ENCODE assay signal across 16 cellular contexts in genomic region chr20:63253065-63253437, GRCh38. TPM values are rescaled to one million over a fixed set of nuclear protein-coding genes. Genes with fewer than 3 reads are reported as not detected.
DNase-seq lines count a peak whose midpoint lies in the region; ATAC-seq and TF ChIP-seq lines count a peak whose summit lies in the region.
"Had no signal": no experiment of that assay in that cellular context is flagged by ENCODE, and none has a peak within 500 bp of the region (broad histone marks: within the 10 kb centered on the region; RNA-seq: fewer than 3 reads in every experiment).

No MANE protein-coding gene starts in this region.

- intact Hi-C loops in right cardiac atrium (cut with DNase I), result no loop called here
- intact Hi-C loops in Right ventricle myocardium inferior (cut with DNase I), result no loop called here
- intact Hi-C loops in natural killer cell (cut with micrococcal nuclease), result no loop called here

- no peak for TF ChIP-seq CTCF in endodermal cell (conservative IDR thresholded peaks at IDR 0.05)
- TF ChIP-seq CTCF in natural killer cell (IDR thresholded peaks at IDR 0.05), result no peak
- no peak for TF ChIP-seq CTCF in thoracic aorta (IDR thresholded peaks at IDR 0.05)
- TF ChIP-seq CTCF in brain microvascular endothelial cell (IDR thresholded peaks at IDR 0.05; ENCODE audit: low read depth, low read length, missing control alignments), result no peak

- H3K27ac Mint-ChIP-seq in endodermal cell (no peak overlapping the region), natural killer cell (no peak overlapping the region)
- no peak overlapping the region for H3K27ac Mint-ChIP-seq in activated CD8-positive, alpha-beta T cell treated with anti-CD3 and anti-CD28 coated beads, Interleukin-2, amount 10 ng/mL, durations not matched to agents 7 days and 5 days
- H3K27ac Mint-ChIP-seq: dendritic cell treated with granulocyte-macrophage colony-stimulating factor and Interleukin-4, amounts not matched to agents 40 ng/mL and 50 ng/mL, for 4 days had no signal

- no peak for ATAC-seq in right cardiac atrium
- no peak for ATAC-seq in Right ventricle myocardium inferior
- no peak for ATAC-seq in natural killer cell
- ATAC-seq in thoracic aorta (ENCODE audit: insufficient number of reproducible peaks, low FRiP score, low read depth), result no peak
- no peak for ATAC-seq in activated CD8-positive, alpha-beta T cell treated with anti-CD3 and anti-CD28 coated beads, Interleukin-2, amount 10 ng/mL, durations not matched to agents 7 days and 5 days
- ATAC-seq: upper lobe of right lung had no signal

- H3K36me3 Mint-ChIP-seq in endodermal cell (ENCODE audit: low read depth), result no peaks in the 10 kb centered on the region
- no peaks in the 10 kb centered on the region for H3K36me3 Mint-ChIP-seq in natural killer cell
- H3K36me3 Mint-ChIP-seq in activated CD8-positive, alpha-beta T cell treated with anti-CD3 and anti-CD28 coated beads, Interleukin-2, amount 10 ng/mL, durations not matched to agents 7 days and 5 days (ENCODE audit: low read depth), result no peaks in the 10 kb centered on the region

- peaks cover 57% of the 10 kb centered on the region for H3K27me3 Mint-ChIP-seq in endodermal cell (ENCODE audit: insufficient read depth)
- peaks cover 39 to 41% of the 10 kb centered on the region in 2 donors for H3K27me3 Mint-ChIP-seq in natural killer cell (ENCODE audit: low read depth in 2 of 2)
- H3K27me3 Mint-ChIP-seq in activated CD8-positive, alpha-beta T cell treated with anti-CD3 and anti-CD28 coated beads, Interleukin-2, amount 10 ng/mL, durations not matched to agents 7 days and 5 days (ENCODE audit: low read depth), result peaks cover 41% of the 10 kb centered on the region

- peaks cover 8% of the 10 kb centered on the region for H3K9me3 Mint-ChIP-seq in endodermal cell
- no peaks in the 10 kb centered on the region for H3K9me3 Mint-ChIP-seq in natural killer cell
- no peaks in the 10 kb centered on the region for H3K9me3 Mint-ChIP-seq in activated CD8-positive, alpha-beta T cell treated with anti-CD3 and anti-CD28 coated beads, Interleukin-2, amount 10 ng/mL, durations not matched to agents 7 days and 5 days (ENCODE audit: insufficient read depth)
- H3K9me3 Mint-ChIP-seq: dendritic cell treated with granulocyte-macrophage colony-stimulating factor and Interleukin-4, amounts not matched to agents 40 ng/mL and 50 ng/mL, for 4 days had no signal

- DNase-seq in right cardiac atrium (no peak), Right ventricle myocardium inferior (ENCODE audit: missing footprints) (no peak), endodermal cell (no peak), natural killer cell (no peak), thoracic aorta (ENCODE audit: low spot score) (no peak), HUDEP-2 (lab: John Stamatoyannopoulos, UW; ENCODE audit: unreplicated experiment in 76 of 76) (no peak), brain microvascular endothelial cell (no peak)
- DNase-seq in activated CD8-positive, alpha-beta T cell treated with anti-CD3 and anti-CD28 coated beads, Interleukin-2, amount 10 ng/mL, durations not matched to agents 7 days and 5 days, result no peak
- DNase-seq: activated CD4-positive, alpha-beta T cell treated with anti-CD3 and anti-CD28 coated beads for 1 hour; activated T-cell treated with anti-CD3 and anti-CD28 coated beads, Interleukin-2, amount 50 U/mL, for 1 hour; NCI-H345; OCI-M1; upper lobe of right lung had no signal

- H3K27ac ChIP-seq in right cardiac atrium (ENCODE audit: low read length), result no peak overlapping the region
- peak overlapping the region; percentile 96 for H3K27ac ChIP-seq in endodermal cell (ENCODE audit: low read depth, low read length)
- H3K27ac ChIP-seq in thoracic aorta, result no peak overlapping the region
- H3K27ac ChIP-seq in brain microvascular endothelial cell, result no peak overlapping the region
- H3K27ac ChIP-seq: upper lobe of right lung had no signal

- WGBS in right cardiac atrium, result 17% methylated on average over 16 of the region's 16 CpGs
- WGBS in endodermal cell (ENCODE audit: insufficient coverage in 1 of 2, insufficient read length in 1 of 2), 2 experiments, result 33 to 38% methylated on average over 9 to 16 of the region's 16 CpGs

- H3K9me3 ChIP-seq in right cardiac atrium (ENCODE audit: control insufficient read depth, low read length) (no peaks in the 10 kb centered on the region), endodermal cell (ENCODE audit: control insufficient read depth, low read length) (no peaks in the 10 kb centered on the region), thoracic aorta (no peaks in the 10 kb centered on the region)
- H3K9me3 ChIP-seq: upper lobe of right lung had no signal

- peak overlapping the region; percentile 46 for H3K4me3 Mint-ChIP-seq in endodermal cell
- peak overlapping the region; percentile 28 for H3K4me3 Mint-ChIP-seq in natural killer cell
- no peak overlapping the region for H3K4me3 Mint-ChIP-seq in activated CD8-positive, alpha-beta T cell treated with anti-CD3 and anti-CD28 coated beads, Interleukin-2, amount 10 ng/mL, durations not matched to agents 7 days and 5 days
- H3K4me3 Mint-ChIP-seq: dendritic cell treated with granulocyte-macrophage colony-stimulating factor and Interleukin-4, amounts not matched to agents 40 ng/mL and 50 ng/mL, for 4 days had no signal

- H3K27me3 ChIP-seq in right cardiac atrium (ENCODE audit: control insufficient read depth, insufficient read depth), result no peaks in the 10 kb centered on the region
- peaks cover 54% of the 10 kb centered on the region for H3K27me3 ChIP-seq in endodermal cell (ENCODE audit: control insufficient read depth, insufficient read depth, low read length, poor library complexity, severe bottlenecking)
- H3K27me3 ChIP-seq in thoracic aorta (replicated peaks; ENCODE audit: insufficient read depth), result no peaks in the 10 kb centered on the region
- peaks cover 36% of the 10 kb centered on the region for H3K27me3 ChIP-seq in brain microvascular endothelial cell (replicated peaks)

- H3K4me1 Mint-ChIP-seq in endodermal cell (no peaks in the 10 kb centered on the region), natural killer cell (no peaks in the 10 kb centered on the region)
- H3K4me1 Mint-ChIP-seq in activated CD8-positive, alpha-beta T cell treated with anti-CD3 and anti-CD28 coated beads, Interleukin-2, amount 10 ng/mL, durations not matched to agents 7 days and 5 days (ENCODE audit: low read depth), result no peaks in the 10 kb centered on the region

- POLR2A ChIA-PET in activated CD8-positive, alpha-beta T cell treated with anti-CD3 and anti-CD28 coated beads, Interleukin-2, amount 10 ng/mL, durations not matched to agents 7 days and 5 days (lab: Charles Lee), result no interaction called here

- H3K4me3 ChIP-seq in right cardiac atrium (ENCODE audit: low read length) (peak overlapping the region; percentile 41), endodermal cell (ENCODE audit: low read length) (peak overlapping the region; percentile 45), thoracic aorta (peak overlapping the region; percentile 39), brain microvascular endothelial cell (ENCODE audit: low read depth, low read length) (no peak overlapping the region)
- H3K4me3 ChIP-seq: upper lobe of right lung had no signal

- H3K36me3 ChIP-seq in endodermal cell (ENCODE audit: control insufficient read depth, insufficient read depth, low read length) (no peaks in the 10 kb centered on the region), thoracic aorta (no peaks in the 10 kb centered on the region), brain microvascular endothelial cell (replicated peaks) (no peaks in the 10 kb centered on the region)
- H3K36me3 ChIP-seq: upper lobe of right lung had no signal

- H3K9ac ChIP-seq in endodermal cell (ENCODE audit: extremely low read depth, low read length, poor library complexity, severe bottlenecking), result no peak overlapping the region

- H3K4me1 ChIP-seq in right cardiac atrium (ENCODE audit: control insufficient read depth, insufficient read depth, low read length), result no peaks in the 10 kb centered on the region
- peaks cover 3% of the 10 kb centered on the region for H3K4me1 ChIP-seq in endodermal cell (ENCODE audit: control insufficient read depth, insufficient read depth, low read length)
- peaks cover 0 to 10% of the 10 kb centered on the region in 2 donors for H3K4me1 ChIP-seq in thoracic aorta (ENCODE audit: control insufficient read depth in 1 of 2, low read depth in 2 of 2)

- in situ Hi-C loops in brain microvascular endothelial cell (cut with HindIII; ENCODE audit: low pct_ligation_motif_present, low sequenced_read_pairs), result no loop called here

- CTCF ChIA-PET in activated CD8-positive, alpha-beta T cell treated with anti-CD3 and anti-CD28 coated beads, Interleukin-2, amount 10 ng/mL, durations not matched to agents 7 days and 5 days (lab: Charles Lee), result interaction anchor here (1.0 kb wide), 1 partner anchor 29 kb away, joined by 5 read pairs; no protein-coding TSS in a partner anchor

RNA-seq across cellular contexts. Expression of gene NKAIN4, which starts 1.2 kb away (rescaled TPM):
- total RNA-seq in right cardiac atrium (not detected), Right ventricle myocardium inferior (not detected), endodermal cell (1 to 10 TPM in 1 of 2 donors, under 1 TPM in 1; 0.24 to 1.7 TPM), natural killer cell (not detected), thoracic aorta (not detected)
- not detected for polyA plus RNA-seq in right cardiac atrium
- polyA plus RNA-seq in endodermal cell (2013, experiment 1 of 2), result 51.9 TPM
- polyA plus RNA-seq in endodermal cell (2013, experiment 2 of 2), result 40.1 TPM
- not detected for total RNA-seq in activated CD8-positive, alpha-beta T cell treated with anti-CD3 and anti-CD28 coated beads, Interleukin-2, amount 10 ng/mL, durations not matched to agents 7 days and 5 days
- total RNA-seq: HT1080, osteoblast, upper lobe of right lung had no signal

RNA-seq across cellular contexts. Expression of gene BIRC7, which starts 17.3 kb away (rescaled TPM):
- not detected for total RNA-seq in right cardiac atrium
- not detected for polyA plus RNA-seq in right cardiac atrium
- total RNA-seq in Right ventricle myocardium inferior, result not detected
- not detected for total RNA-seq in endodermal cell
- 0.28 TPM for polyA plus RNA-seq in endodermal cell (2013, experiment 1 of 2)
- 0.21 TPM for polyA plus RNA-seq in endodermal cell (2013, experiment 2 of 2)
- total RNA-seq in natural killer cell, result not detected
- not detected for total RNA-seq in thoracic aorta
- under 1 TPM; 0.37 to 0.74 TPM for total RNA-seq in activated CD8-positive, alpha-beta T cell treated with anti-CD3 and anti-CD28 coated beads, Interleukin-2, amount 10 ng/mL, durations not matched to agents 7 days and 5 days
- total RNA-seq: HT1080 had no signal

RNA-seq across cellular contexts. Expression of gene ARFGAP1, which starts 19.6 kb away (rescaled TPM):
- total RNA-seq in right cardiac atrium (10 to 100 TPM; 39.5 to 50.7 (median 41.7) TPM), Right ventricle myocardium inferior (28.8 TPM), endodermal cell (100 to 1,000 TPM; 159 to 208 TPM), natural killer cell (100 to 1,000 TPM; 118 to 138 (median 127) TPM), thoracic aorta (100 to 1,000 TPM; 110 to 119 TPM)
- polyA plus RNA-seq in right cardiac atrium, result 36.9 TPM
- polyA plus RNA-seq in endodermal cell (2013, experiment 1 of 2), result 122 TPM
- 97.6 TPM for polyA plus RNA-seq in endodermal cell (2013, experiment 2 of 2)
- total RNA-seq in activated CD8-positive, alpha-beta T cell treated with anti-CD3 and anti-CD28 coated beads, Interleukin-2, amount 10 ng/mL, durations not matched to agents 7 days and 5 days, result 10 to 100 TPM; 68.7 to 75.6 TPM

RNA-seq across cellular contexts. Expression of gene YTHDF1, which starts 37.1 kb away (rescaled TPM):
- 10 to 100 TPM; 23.0 to 27.6 (median 25.2) TPM for total RNA-seq in right cardiac atrium
- polyA plus RNA-seq in right cardiac atrium, result 15.3 TPM
- total RNA-seq in Right ventricle myocardium inferior, result 22.9 TPM
- total RNA-seq in endodermal cell, result 10 to 100 TPM; 64.9 to 73.2 TPM
- 43.0 TPM for polyA plus RNA-seq in endodermal cell (2013, experiment 1 of 2)
- polyA plus RNA-seq in endodermal cell (2013, experiment 2 of 2), result 41.6 TPM
- total RNA-seq in natural killer cell, result 10 to 100 TPM; 39.1 to 43.1 (median 41.0) TPM
- 10 to 100 TPM; 21.8 to 31.8 TPM for total RNA-seq in thoracic aorta
- total RNA-seq in activated CD8-positive, alpha-beta T cell treated with anti-CD3 and anti-CD28 coated beads, Interleukin-2, amount 10 ng/mL, durations not matched to agents 7 days and 5 days, result 10 to 100 TPM; 36.2 to 38.7 TPM

RNA-seq across cellular contexts. Expression of gene COL20A1, which starts 39.9 kb away (rescaled TPM):
- total RNA-seq in right cardiac atrium, result not detected
- polyA plus RNA-seq in right cardiac atrium, result not detected
- total RNA-seq in Right ventricle myocardium inferior, result not detected
- under 1 TPM in 1 of 2 donors, not detected in 1; 0.44 TPM for total RNA-seq in endodermal cell
- 0.53 TPM for polyA plus RNA-seq in endodermal cell (2013, experiment 1 of 2)
- polyA plus RNA-seq in endodermal cell (2013, experiment 2 of 2), result 0.46 TPM
- under 1 TPM in 2 of 3 donors, not detected in 1; 0.12 to 0.33 TPM for total RNA-seq in natural killer cell
- not detected for total RNA-seq in thoracic aorta
- not detected for total RNA-seq in activated CD8-positive, alpha-beta T cell treated with anti-CD3 and anti-CD28 coated beads, Interleukin-2, amount 10 ng/mL, durations not matched to agents 7 days and 5 days
- total RNA-seq: HT1080, osteoblast, upper lobe of right lung had no signal
